6 cellular contexts compared by ENCODE assay signal in the genomic region with DNA sequence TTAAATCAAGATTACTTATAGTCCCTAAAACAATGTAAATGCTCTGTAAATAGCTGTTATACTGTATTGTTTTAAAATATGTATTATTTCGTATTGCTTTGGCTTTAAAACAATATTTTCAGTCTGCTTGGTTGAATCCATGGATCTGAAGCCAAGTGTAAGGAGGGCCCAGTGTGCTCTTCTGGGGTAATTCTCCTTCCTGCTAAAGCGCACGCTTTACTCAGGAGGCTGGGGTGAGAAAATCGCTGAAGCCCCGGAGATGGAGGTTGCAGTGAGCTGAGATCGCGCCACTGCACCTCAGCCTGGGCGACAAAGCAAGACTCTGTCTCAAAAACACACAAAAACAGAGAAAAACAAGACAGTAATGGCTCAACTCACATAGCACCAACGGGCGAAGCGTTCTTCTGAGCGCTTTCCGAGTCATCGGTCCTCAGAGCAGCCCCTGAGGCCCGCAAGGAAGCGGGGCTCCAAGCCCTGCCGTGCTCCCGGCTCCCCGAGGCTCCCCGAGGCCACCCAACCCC. TPM values are rescaled to one million over a fixed set of nuclear protein-coding genes. Genes with fewer than 3 reads are reported as not detected.
DNase-seq lines count a peak whose midpoint lies in the region; ATAC-seq, FAIRE-seq and TF ChIP-seq lines count a peak whose summit lies in the region.

No MANE protein-coding gene starts in this region.

- H3K9me1 ChIP-seq in K562 (ENCODE audit: control insufficient read depth, insufficient read depth, low read length): no peaks in the 10 kb centered on the region

- CTCF ChIA-PET in K562 (lab: Yijun Ruan, JAX; ENCODE audit: low intra/inter-chr PET ratio): interaction anchor here (0.9 to 1.4 kb wide), 2 partner anchors 109 to 244 kb away, joined by 3 to 5 read pairs; no protein-coding TSS in a partner anchor

- peak overlapping the region; percentile 75 to 90 for H3K9ac ChIP-seq in K562 (ENCODE audit: insufficient read depth in 1 of 2, low read depth in 2 of 2, low read length in 2 of 2)

- H3K4me3 Mint-ChIP-seq in natural killer cell treated with Interleukin-12 subunit alpha and Interleukin-12 subunit beta and Interleukin-15 and Interleukin-18, amount 100 ng/mL, for 72 hours: peak overlapping the region; percentile 86

- peaks cover 9 to 12% of the 10 kb centered on the region in 2 donors for H3K4me1 Mint-ChIP-seq in natural killer cell treated with Interleukin-12 subunit alpha and Interleukin-12 subunit beta and Interleukin-15 and Interleukin-18, amount 100 ng/mL, for 72 hours (ENCODE audit: low read depth in 2 of 2)

- TF ChIP-seq CTCF in AG09309 (IDR thresholded peaks at IDR 0.05; ENCODE audit: control insufficient read depth, insufficient read depth, low read depth, low read length, missing control alignments) (no peak), HFF-Myc (IDR thresholded peaks at IDR 0.05; ENCODE audit: low read depth, low read length, missing control alignments) (no peak), K562 (IDR thresholded peaks at IDR 0.05 in 2 of 3, conservative IDR thresholded peaks at IDR 0.05 in 1 of 3; ENCODE audit: insufficient read depth in 2 of 3, low read depth in 1 of 3, low read length in 3 of 3) (no peak)

- H3K9me3 ChIP-seq in K562 (replicated peaks; ENCODE audit: control insufficient read depth, insufficient read depth, low read depth, low read length): no peaks in the 10 kb centered on the region; the same call in 1 of the 2 replicates

- in situ Hi-C loops in K562 (cut with MboI): no loop called here

- H4K20me1 ChIP-seq in K562 (replicated peaks; ENCODE audit: control insufficient read depth, insufficient read depth, low read length): no peaks in the 10 kb centered on the region

- peaks cover 25% of the 10 kb centered on the region for H3K79me2 ChIP-seq in K562 (ENCODE audit: control insufficient read depth, insufficient read depth, low read length)

- H3K9me3 Mint-ChIP-seq in natural killer cell treated with Interleukin-12 subunit alpha and Interleukin-12 subunit beta and Interleukin-15 and Interleukin-18, amount 100 ng/mL, for 72 hours: no peaks in the 10 kb centered on the region

- peak overlapping the region; percentile 86 for H2AFZ ChIP-seq in K562 (ENCODE audit: low read depth, low read length)

- BruUV-seq in K562 (replicated peaks; lab: Mats Ljungman, UMichigan): TSS peak; percentile 69

- H3K4me3 ChIP-seq in AG09309 (ENCODE audit: control insufficient read depth, low read depth, low read length) (peak overlapping the region; percentile 64), HFF-Myc (replicated peaks; ENCODE audit: low read depth, low read length) (peak overlapping the region; percentile 53), K562 (peak overlapping the region; percentile 68)

- H3K27ac Mint-ChIP-seq in natural killer cell treated with Interleukin-12 subunit alpha and Interleukin-12 subunit beta and Interleukin-15 and Interleukin-18, amount 100 ng/mL, for 72 hours: peak overlapping the region; percentile 60 to 85

- peak overlapping the region; percentile 79 for H3K27ac ChIP-seq in K562 (ENCODE audit: extremely low read depth, low read depth, low read length)

- POLR2A ChIA-PET in K562 (lab: Yijun Ruan, JAX): interaction anchor here (0.6 to 1.6 kb wide), 8 partner anchors 7 to 83 kb away, joined by 3 to 6 read pairs (median 3); a partner anchor contains a TSS

- TF ChIP-seq POLR2A in K562 (conservative IDR thresholded peaks at IDR 0.05): peak; percentile 82

- no peak for TF ChIP-seq RAD21 in K562 (CRISPR knock-in tag; conservative IDR thresholded peaks at IDR 0.05 in 1 of 2, IDR thresholded peaks at IDR 0.05 in 1 of 2)

- peak; percentile 26 for ATAC-seq in K562
- ATAC-seq in natural killer cell treated with Interleukin-12 subunit alpha and Interleukin-12 subunit beta and Interleukin-15 and Interleukin-18, amount 100 ng/mL, for 72 hours: peak; percentile 37 to 52

- peak overlapping the region; percentile 85 for H3K4me2 ChIP-seq in K562 (ENCODE audit: insufficient read depth, low read length)

- TF ChIP-seq EP300 in K562 (IDR thresholded peaks at IDR 0.05; ENCODE audit: low read length): no peak

- H3K4me1 ChIP-seq in K562 (replicated peaks in 1 of 2; ENCODE audit: control insufficient read depth in 2 of 2, insufficient read depth in 2 of 2, low read length in 2 of 2): peaks cover 20 to 68% of the 10 kb centered on the region in 2 experiments; a peak in 4 of 5 replicates

- FAIRE-seq in K562 (lab: Jason Lieb, UNC): peak; percentile 82

- no peaks in the 10 kb centered on the region for H3K27me3 Mint-ChIP-seq in natural killer cell treated with Interleukin-12 subunit alpha and Interleukin-12 subunit beta and Interleukin-15 and Interleukin-18, amount 100 ng/mL, for 72 hours

- intact Hi-C loops in K562 (cut with micrococcal nuclease): loop anchor here (2.0 to 10.0 kb wide), 5 partner anchors 54 to 302 kb away; a partner anchor contains a TSS

- H3K36me3 Mint-ChIP-seq in natural killer cell treated with Interleukin-12 subunit alpha and Interleukin-12 subunit beta and Interleukin-15 and Interleukin-18, amount 100 ng/mL, for 72 hours: no peaks in the 10 kb centered on the region

- no peak for DNase-seq in AG09309 (ENCODE audit: low read depth)
- no peak for DNase-seq in HFF-Myc (ENCODE audit: extremely low read depth, low read depth)
- DNase-seq in K562 (ENCODE audit: extremely low read depth in 1 of 4, low spot score in 3 of 4): no peak
- DNase-seq in natural killer cell treated with Interleukin-12 subunit alpha and Interleukin-12 subunit beta and Interleukin-15 and Interleukin-18, amount 100 ng/mL, for 72 hours (ENCODE audit: low spot score): no peak
- no peak for DNase-seq in HK-2 (ENCODE audit: unreplicated experiment)
- no peak for DNase-seq in cortex of kidney (lab: John Stamatoyannopoulos, UW)

- no peaks in the 10 kb centered on the region for H3K27me3 ChIP-seq in K562 (ENCODE audit: control insufficient read depth in 2 of 2, insufficient read depth in 2 of 2, low read length in 2 of 2)

- peaks cover 16% of the 10 kb centered on the region; the same call in 1 of the 3 replicates for H3K36me3 ChIP-seq in K562 (ENCODE audit: control insufficient read depth, insufficient read depth, low read length)

- WGBS in K562 (ENCODE audit: insufficient coverage, low coverage, missing lambda C conversion rate): under 1% methylated on average over 18 of the region's 20 CpGs

RNA-seq across cellular contexts. Expression of a gene that starts 0.4 kb away (rescaled TPM):
- total RNA-seq in K562 (2011; cell fraction: chromatin; rRNA removed; ENCODE audit: low replicate concordance): 7.8 and 35.6 TPM in 2 replicates
- 35.8 and 36.4 TPM in 2 replicates for total RNA-seq in K562 (2011; cell fraction: nucleolus; rRNA removed)
- 12.5 and 18.8 TPM in 2 replicates for total RNA-seq in K562 (2011; cell fraction: nucleoplasm; rRNA removed)
- total RNA-seq in K562 (2014; rRNA removed) (9.9 and 10.1 TPM in 2 replicates), K562 (2014; rRNA removed; fragmentation: Illumina TruSeq; extraction: Trizol) (0.26 and 0.69 TPM in 2 replicates), K562 (2015; rRNA removed; fragmentation: Illumina TruSeq; extraction: Trizol) (3.1 and 4.8 TPM in 2 replicates), K562 (2021) (13.6 and 16.1 TPM in 2 replicates)
- polyA plus RNA-seq in K562 (2011; rRNA removed) (1.2 and 2.2 TPM in 2 replicates), K562 (2014; fragmentation: Illumina TruSeq; extraction: Trizol) (0.30 and 1.2 TPM in 2 replicates), K562 (2014; fragmentation: Nextera tagmentation; extraction: Ambion mirVana) (under 1 TPM; 0.04 to 0.13 TPM), K562 (2014; rRNA removed) (11.2 and 14.1 TPM in 2 replicates)
- 0.90 and 2.8 TPM in 2 replicates for polyA plus RNA-seq in K562 (2011; cell fraction: cytosol; rRNA removed)
- polyA plus RNA-seq in K562 (2011; cell fraction: nucleus; rRNA removed): 34.5 and 72.8 TPM in 2 replicates
- 9.8 and 26.2 TPM in 2 replicates for polyA plus RNA-seq in K562 (2012)
- polyA minus RNA-seq in K562 (2011; rRNA and poly(A)+ RNA removed): 0.36 and 0.70 TPM in 2 replicates
- 7.3 and 13.7 TPM in 2 replicates for polyA minus RNA-seq in K562 (2011; cell fraction: cytosol; rRNA and poly(A)+ RNA removed)
- 10.0 and 12.1 TPM in 2 replicates for polyA minus RNA-seq in K562 (2011; cell fraction: nucleus; rRNA and poly(A)+ RNA removed)
- 10 to 100 TPM; 15.7 to 17.5 TPM for total RNA-seq in natural killer cell treated with Interleukin-12 subunit alpha and Interleukin-12 subunit beta and Interleukin-15 and Interleukin-18, amount 100 ng/mL, for 72 hours

RNA-seq across cellular contexts. Expression of a gene that starts 6.7 kb away (rescaled TPM):
- total RNA-seq in K562 (2011; cell fraction: chromatin; rRNA removed; ENCODE audit: low replicate concordance): 5.5 and 11.7 TPM in 2 replicates
- 8.4 and 9.3 TPM in 2 replicates for total RNA-seq in K562 (2011; cell fraction: nucleolus; rRNA removed)
- 4.1 and 4.2 TPM in 2 replicates for total RNA-seq in K562 (2011; cell fraction: nucleoplasm; rRNA removed)
- total RNA-seq in K562 (2014; rRNA removed) (1.6 TPM in 2 replicates), K562 (2014; rRNA removed; fragmentation: Illumina TruSeq; extraction: Trizol) (0.40 and 0.96 TPM in 2 replicates), K562 (2015; rRNA removed; fragmentation: Illumina TruSeq; extraction: Trizol) (1.8 and 2.2 TPM in 2 replicates), K562 (2021) (3.1 and 4.2 TPM in 2 replicates)
- polyA plus RNA-seq in K562 (2011; rRNA removed) (0.95 and 2.0 TPM in 2 replicates), K562 (2014; fragmentation: Illumina TruSeq; extraction: Trizol) (0.56 and 0.69 TPM in 2 replicates), K562 (2014; fragmentation: Nextera tagmentation; extraction: Ambion mirVana) (under 1 TPM; 0.11 to 0.24 TPM), K562 (2014; rRNA removed) (1.4 and 2.1 TPM in 2 replicates)
- polyA plus RNA-seq in K562 (2011; cell fraction: cytosol; rRNA removed): 1.0 and 2.7 TPM in 2 replicates
- 9.1 and 12.1 TPM in 2 replicates for polyA plus RNA-seq in K562 (2011; cell fraction: nucleus; rRNA removed)
- polyA plus RNA-seq in K562 (2012): 4.4 and 8.2 TPM in 2 replicates
- polyA minus RNA-seq in K562 (2011; rRNA and poly(A)+ RNA removed): 0.51 and 0.74 TPM in 2 replicates
- polyA minus RNA-seq in K562 (2011; cell fraction: cytosol; rRNA and poly(A)+ RNA removed): 1.7 TPM in 2 replicates
- polyA minus RNA-seq in K562 (2011; cell fraction: nucleus; rRNA and poly(A)+ RNA removed): 3.9 and 6.3 TPM in 2 replicates
- total RNA-seq in natural killer cell treated with Interleukin-12 subunit alpha and Interleukin-12 subunit beta and Interleukin-15 and Interleukin-18, amount 100 ng/mL, for 72 hours: under 1 TPM in 1 of 2 donors, not detected in 1; 0.88 TPM

RNA-seq across cellular contexts. Expression of a gene that starts 13.1 kb away (rescaled TPM):
- total RNA-seq in K562 (2011; cell fraction: chromatin; rRNA removed; ENCODE audit: low replicate concordance): 27.1 and 96.1 TPM in 2 replicates
- total RNA-seq in K562 (2011; cell fraction: nucleolus; rRNA removed): 70.2 and 86.6 TPM in 2 replicates
- 28.7 and 35.0 TPM in 2 replicates for total RNA-seq in K562 (2011; cell fraction: nucleoplasm; rRNA removed)
- total RNA-seq in K562 (2014; rRNA removed) (17.0 and 19.1 TPM in 2 replicates), K562 (2014; rRNA removed; fragmentation: Illumina TruSeq; extraction: Trizol) (1.2 and 1.7 TPM in 2 replicates), K562 (2015; rRNA removed; fragmentation: Illumina TruSeq; extraction: Trizol) (6.1 and 6.3 TPM in 2 replicates), K562 (2021) (18.4 and 22.0 TPM in 2 replicates)
- polyA plus RNA-seq in K562 (2011; rRNA removed) (5.6 and 6.8 TPM in 2 replicates), K562 (2014; fragmentation: Illumina TruSeq; extraction: Trizol) (2.6 and 7.3 TPM in 2 replicates), K562 (2014; fragmentation: Nextera tagmentation; extraction: Ambion mirVana) (under 1 TPM; 0.17 to 0.27 TPM), K562 (2014; rRNA removed) (15.3 and 15.7 TPM in 2 replicates)
- polyA plus RNA-seq in K562 (2011; cell fraction: cytosol; rRNA removed): 5.6 and 16.4 TPM in 2 replicates
- 86.6 and 144 TPM in 2 replicates for polyA plus RNA-seq in K562 (2011; cell fraction: nucleus; rRNA removed)
- polyA plus RNA-seq in K562 (2012): 13.1 and 23.6 TPM in 2 replicates
- 1.9 and 2.5 TPM in 2 replicates for polyA minus RNA-seq in K562 (2011; rRNA and poly(A)+ RNA removed)
- polyA minus RNA-seq in K562 (2011; cell fraction: cytosol; rRNA and poly(A)+ RNA removed): 5.5 and 7.7 TPM in 2 replicates
- 17.1 and 17.2 TPM in 2 replicates for polyA minus RNA-seq in K562 (2011; cell fraction: nucleus; rRNA and poly(A)+ RNA removed)
- total RNA-seq in natural killer cell treated with Interleukin-12 subunit alpha and Interleukin-12 subunit beta and Interleukin-15 and Interleukin-18, amount 100 ng/mL, for 72 hours: 10 to 100 TPM; 15.4 to 19.6 TPM

RNA-seq across cellular contexts. Expression of a gene that starts 24.9 kb away (rescaled TPM):
- 24.3 and 107 TPM in 2 replicates for total RNA-seq in K562 (2011; cell fraction: chromatin; rRNA removed; ENCODE audit: low replicate concordance)
- total RNA-seq in K562 (2011; cell fraction: nucleolus; rRNA removed): 71.6 and 76.2 TPM in 2 replicates
- total RNA-seq in K562 (2011; cell fraction: nucleoplasm; rRNA removed): 78.9 and 124 TPM in 2 replicates
- total RNA-seq in K562 (2014; rRNA removed) (21.6 and 30.7 TPM in 2 replicates), K562 (2014; rRNA removed; fragmentation: Illumina TruSeq; extraction: Trizol) (5.3 and 7.1 TPM in 2 replicates), K562 (2015; rRNA removed; fragmentation: Illumina TruSeq; extraction: Trizol) (10.4 and 11.4 TPM in 2 replicates), K562 (2021) (45.6 and 49.9 TPM in 2 replicates)
- polyA plus RNA-seq in K562 (2011; rRNA removed) (14.6 and 18.3 TPM in 2 replicates), K562 (2014; fragmentation: Illumina TruSeq; extraction: Trizol) (17.1 and 25.2 TPM in 2 replicates), K562 (2014; fragmentation: Nextera tagmentation; extraction: Ambion mirVana) (under 1 TPM; 0.34 to 0.53 TPM), K562 (2014; rRNA removed) (15.1 and 15.6 TPM in 2 replicates)
- 39.0 and 72.2 TPM in 2 replicates for polyA plus RNA-seq in K562 (2011; cell fraction: cytosol; rRNA removed)
- 55.9 and 72.5 TPM in 2 replicates for polyA plus RNA-seq in K562 (2011; cell fraction: nucleus; rRNA removed)
- polyA plus RNA-seq in K562 (2012): 28.5 and 35.1 TPM in 2 replicates
- polyA minus RNA-seq in K562 (2011; rRNA and poly(A)+ RNA removed): 73.8 and 144 TPM in 2 replicates
- polyA minus RNA-seq in K562 (2011; cell fraction: cytosol; rRNA and poly(A)+ RNA removed): 42.8 and 52.2 TPM in 2 replicates
- polyA minus RNA-seq in K562 (2011; cell fraction: nucleus; rRNA and poly(A)+ RNA removed): 20.8 and 21.0 TPM in 2 replicates
- total RNA-seq in natural killer cell treated with Interleukin-12 subunit alpha and Interleukin-12 subunit beta and Interleukin-15 and Interleukin-18, amount 100 ng/mL, for 72 hours: 10 to 100 TPM; 15.2 to 16.6 TPM

RNA-seq across cellular contexts. Expression of a gene that starts 54.2 kb away (rescaled TPM):
- 55.5 and 132 TPM in 2 replicates for total RNA-seq in K562 (2011; cell fraction: chromatin; rRNA removed; ENCODE audit: low replicate concordance)
- total RNA-seq in K562 (2011; cell fraction: nucleolus; rRNA removed): 80.9 and 84.2 TPM in 2 replicates
- total RNA-seq in K562 (2011; cell fraction: nucleoplasm; rRNA removed): 71.0 and 82.0 TPM in 2 replicates
- 14.9 and 17.7 TPM in 2 replicates for total RNA-seq in K562 (2014; rRNA removed)
- total RNA-seq in K562 (2014; rRNA removed; fragmentation: Illumina TruSeq; extraction: Trizol): 2.4 and 3.7 TPM in 2 replicates
- 9.4 and 9.5 TPM in 2 replicates for total RNA-seq in K562 (2015; rRNA removed; fragmentation: Illumina TruSeq; extraction: Trizol)
- total RNA-seq in K562 (2021): 13.8 and 16.9 TPM in 2 replicates
- polyA plus RNA-seq in K562 (2011; rRNA removed): 11.4 and 28.9 TPM in 2 replicates
- polyA plus RNA-seq in K562 (2011; cell fraction: cytosol; rRNA removed): 31.2 and 37.1 TPM in 2 replicates
- 373 and 570 TPM in 2 replicates for polyA plus RNA-seq in K562 (2011; cell fraction: nucleus; rRNA removed)
- 18.3 and 42.2 TPM in 2 replicates for polyA plus RNA-seq in K562 (2012)
- 8.5 and 21.5 TPM in 2 replicates for polyA plus RNA-seq in K562 (2014; fragmentation: Illumina TruSeq; extraction: Trizol)
- under 1 TPM; 0.13 to 0.18 TPM for polyA plus RNA-seq in K562 (2014; fragmentation: Nextera tagmentation; extraction: Ambion mirVana)
- polyA plus RNA-seq in K562 (2014; rRNA removed): 22.5 and 30.9 TPM in 2 replicates
- 7.2 and 7.6 TPM in 2 replicates for polyA minus RNA-seq in K562 (2011; rRNA and poly(A)+ RNA removed)
- 8.2 and 14.5 TPM in 2 replicates for polyA minus RNA-seq in K562 (2011; cell fraction: cytosol; rRNA and poly(A)+ RNA removed)
- polyA minus RNA-seq in K562 (2011; cell fraction: nucleus; rRNA and poly(A)+ RNA removed): 27.3 and 30.2 TPM in 2 replicates
- total RNA-seq in natural killer cell treated with Interleukin-12 subunit alpha and Interleukin-12 subunit beta and Interleukin-15 and Interleukin-18, amount 100 ng/mL, for 72 hours: 10 to 100 TPM; 26.5 to 29.2 TPM
